35 cellular contexts compared by ENCODE assay signal in the genomic region with DNA sequence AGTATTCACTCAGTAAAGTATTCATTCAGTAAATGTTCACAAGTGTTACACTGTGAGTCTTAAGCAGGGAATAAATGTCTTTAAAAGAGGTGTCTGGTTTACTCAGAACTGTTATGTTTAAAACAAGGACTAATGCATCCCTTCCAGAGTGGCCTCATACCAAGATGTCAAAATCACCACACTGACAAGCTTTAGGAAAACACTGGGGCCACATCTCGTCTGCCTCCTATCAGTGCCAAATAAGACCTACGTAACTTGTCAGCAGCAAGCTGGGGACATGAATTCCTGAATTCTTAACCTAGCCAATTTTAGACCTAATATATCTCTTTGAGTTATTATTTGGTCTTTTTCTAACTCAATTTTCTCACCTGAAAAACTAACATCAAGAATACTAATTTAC.
"Had no signal": no experiment of that assay in that cellular context is flagged by ENCODE, and none has a peak within 500 bp of the region (broad histone marks: within the 10 kb centered on the region; RNA-seq: fewer than 3 reads in every experiment).

No MANE protein-coding gene starts in this region.

- H3K4me1 Mint-ChIP-seq: activated B cell treated with CpG ODN at 0.5 μM for 24 hours; activated CD4-positive, alpha-beta T cell treated with anti-CD3 and anti-CD28 coated beads for 36 hours; activated CD4-positive, alpha-beta T cell treated with anti-CD3 and anti-CD28 coated beads, Interleukin-2, amount 10 ng/mL, durations not matched to agents 24 days and 14 days; activated CD8-positive, alpha-beta memory T cell treated with anti-CD3 and anti-CD28 coated beads, Interleukin-2, amount 10 ng/mL, durations not matched to agents 7 days and 5 days; activated naive CD4-positive, alpha-beta T cell treated with anti-CD3 and anti-CD28 coated beads, Interleukin-2, amount 50 U/mL, for 24 hours; activated naive CD8-positive, alpha-beta T cell treated with anti-CD3 and anti-CD28 coated beads for 36 hours; activated naive CD8-positive, alpha-beta T cell treated with anti-CD3 and anti-CD28 coated beads, Interleukin-2, amount 50 U/mL, for 24 hours; brain; central memory CD8-positive, alpha-beta T cell; T-cell had no signal

- H3K27ac ChIP-seq: adrenal gland, breast epithelium, cardiac muscle cell, dorsolateral prefrontal cortex, foreskin keratinocyte, gastrocnemius medialis, WERI-Rb-1 had no signal

- H3K9me3 ChIP-seq: adrenal gland, breast epithelium, gastrocnemius medialis had no signal

- ATAC-seq: activated CD4-positive, alpha-beta T cell treated with anti-CD3 and anti-CD28 coated beads for 36 hours; activated CD8-positive, alpha-beta memory T cell treated with anti-CD3 and anti-CD28 coated beads, Interleukin-2, amount 10 ng/mL, durations not matched to agents 7 days and 5 days; activated CD8-positive, alpha-beta T cell treated with anti-CD3 and anti-CD28 coated beads, Interleukin-2, amount 10 ng/mL, durations not matched to agents 7 days and 5 days; activated naive CD8-positive, alpha-beta T cell treated with anti-CD3 and anti-CD28 coated beads, Interleukin-2, amount 50 U/mL, for 24 hours; esophagus mucosa; foreskin keratinocyte; gastrocnemius medialis; T-cell had no signal

- H3K4me1 ChIP-seq: adrenal gland, breast epithelium, foreskin keratinocyte, gastrocnemius medialis had no signal

- H3K4me3 Mint-ChIP-seq: activated B cell treated with CpG ODN at 0.5 μM for 24 hours; activated CD4-positive, alpha-beta memory T cell treated with anti-CD3 and anti-CD28 coated beads for 36 hours; activated CD4-positive, alpha-beta T cell treated with anti-CD3 and anti-CD28 coated beads for 36 hours; activated CD4-positive, alpha-beta T cell treated with anti-CD3 and anti-CD28 coated beads, Interleukin-2, amount 10 ng/mL, durations not matched to agents 24 days and 14 days; activated CD8-positive, alpha-beta memory T cell treated with anti-CD3 and anti-CD28 coated beads, Interleukin-2, amount 10 ng/mL, durations not matched to agents 7 days and 5 days; activated CD8-positive, alpha-beta T cell treated with anti-CD3 and anti-CD28 coated beads, Interleukin-2, amount 10 ng/mL, durations not matched to agents 7 days and 5 days; activated naive CD4-positive, alpha-beta T cell treated with anti-CD3 and anti-CD28 coated beads for 36 hours; activated naive CD4-positive, alpha-beta T cell treated with anti-CD3 and anti-CD28 coated beads, Interleukin-2, amount 50 U/mL, for 24 hours; activated naive CD8-positive, alpha-beta T cell treated with anti-CD3 and anti-CD28 coated beads for 36 hours; activated naive CD8-positive, alpha-beta T cell treated with anti-CD3 and anti-CD28 coated beads, Interleukin-2, amount 50 U/mL, for 24 hours; activated T-helper 1 cell treated with anti-CD3 and anti-CD28 coated beads, Interleukin-12 subunit alpha, Interleukin-12 subunit beta, Interleukin-2, Interleukin-4 antibody, amounts not matched to agents 30 ng/mL and 10 ng/mL and 1 ng/mL, durations not matched to agents 14 hours and 24 hours and 36 hours; brain; central memory CD8-positive, alpha-beta T cell; endodermal cell; T-cell; T-helper 1 cell treated with Interleukin-12 subunit alpha and Interleukin-12 subunit beta and Interleukin-4 antibody, amounts not matched to agents 30 μg/mL and 1 μg/mL, for 36 hours had no signal

- H3K9me3 Mint-ChIP-seq: activated CD4-positive, alpha-beta T cell treated with anti-CD3 and anti-CD28 coated beads, Interleukin-2, amount 10 ng/mL, durations not matched to agents 24 days and 14 days; activated naive CD4-positive, alpha-beta T cell treated with anti-CD3 and anti-CD28 coated beads for 36 hours; activated naive CD4-positive, alpha-beta T cell treated with anti-CD3 and anti-CD28 coated beads, Interleukin-2, amount 50 U/mL, for 24 hours; activated naive CD8-positive, alpha-beta T cell treated with anti-CD3 and anti-CD28 coated beads, Interleukin-2, amount 50 U/mL, for 24 hours; activated T-helper 2 cell treated with anti-CD3 and anti-CD28 coated beads, Interferon-gamma antibody, Interleukin-2, Interleukin-4, amounts not matched to agents 10 μg/mL and 5 μg/mL and 100 μg/mL, durations not matched to agents 14 hours and 24 hours and 36 hours; central memory CD8-positive, alpha-beta T cell; T-helper 1 cell treated with Interleukin-12 subunit alpha and Interleukin-12 subunit beta and Interleukin-4 antibody, amounts not matched to agents 30 μg/mL and 1 μg/mL, for 36 hours had no signal

- DNase-seq: activated B cell treated with CpG ODN at 0.5 μM for 24 hours; activated CD4-positive, alpha-beta memory T cell treated with anti-CD3 and anti-CD28 coated beads for 36 hours; activated CD4-positive, alpha-beta T cell treated with anti-CD3 and anti-CD28 coated beads for 36 hours; activated CD4-positive, alpha-beta T cell treated with anti-CD3 and anti-CD28 coated beads, Interleukin-2, amount 10 ng/mL, durations not matched to agents 24 days and 14 days; activated CD4-positive, CD25-positive, alpha-beta regulatory T cell treated with anti-CD3 and anti-CD28 coated beads, Interleukin-2, amount 50 U/mL, for 72 hours; activated CD8-positive, alpha-beta memory T cell treated with anti-CD3 and anti-CD28 coated beads, Interleukin-2, amount 10 ng/mL, durations not matched to agents 7 days and 5 days; activated CD8-positive, alpha-beta memory T cell treated with anti-CD3 and anti-CD28 coated beads, Interleukin-2, amount 50 U/mL, for 4 hours; activated CD8-positive, alpha-beta T cell treated with anti-CD3 and anti-CD28 coated beads, Interleukin-2, amount 10 ng/mL, durations not matched to agents 7 days and 5 days; activated effector memory CD4-positive, alpha-beta T cell treated with anti-CD3 and anti-CD28 coated beads, Interleukin-2, amount 50 U/mL, for 16 hours; activated naive CD4-positive, alpha-beta T cell treated with anti-CD3 and anti-CD28 coated beads for 36 hours; activated naive CD8-positive, alpha-beta T cell treated with anti-CD3 and anti-CD28 coated beads for 36 hours; activated naive CD8-positive, alpha-beta T cell treated with anti-CD3 and anti-CD28 coated beads, Interleukin-2, amount 50 U/mL, for 24 hours; activated T-cell treated with anti-CD3 and anti-CD28 coated beads, Interleukin-2, amount 50 U/mL, for 1 hour; activated T-cell treated with anti-CD3 and anti-CD28 coated beads, Interleukin-2, amount 50 U/mL, for 48 hours; adrenal gland; amygdala; aorta; dorsolateral prefrontal cortex; effector memory CD4-positive, alpha-beta T cell; endodermal cell; foreskin keratinocyte; gastrocnemius medialis; SW 1271; T-cell; T-helper 9 cell; WERI-Rb-1 had no signal

- H3K36me3 ChIP-seq: adrenal gland, breast epithelium, cardiac muscle cell had no signal

- H3K4me3 ChIP-seq: adrenal gland, breast epithelium, cardiac muscle cell, dorsolateral prefrontal cortex, gastrocnemius medialis had no signal

- H3K36me3 Mint-ChIP-seq: activated naive CD4-positive, alpha-beta T cell treated with anti-CD3 and anti-CD28 coated beads, Interleukin-2, amount 50 U/mL, for 24 hours had no signal

- H3K27ac Mint-ChIP-seq: activated B cell treated with CpG ODN at 0.5 μM for 24 hours; activated CD4-positive, alpha-beta memory T cell treated with anti-CD3 and anti-CD28 coated beads for 36 hours; activated CD4-positive, alpha-beta T cell treated with anti-CD3 and anti-CD28 coated beads for 36 hours; activated CD4-positive, alpha-beta T cell treated with anti-CD3 and anti-CD28 coated beads, Interleukin-2, amount 10 ng/mL, durations not matched to agents 24 days and 14 days; activated CD8-positive, alpha-beta memory T cell treated with anti-CD3 and anti-CD28 coated beads, Interleukin-2, amount 10 ng/mL, durations not matched to agents 7 days and 5 days; activated CD8-positive, alpha-beta T cell treated with anti-CD3 and anti-CD28 coated beads, Interleukin-2, amount 10 ng/mL, durations not matched to agents 7 days and 5 days; activated naive CD4-positive, alpha-beta T cell treated with anti-CD3 and anti-CD28 coated beads for 36 hours; activated naive CD4-positive, alpha-beta T cell treated with anti-CD3 and anti-CD28 coated beads, Interleukin-2, amount 50 U/mL, for 24 hours; activated naive CD8-positive, alpha-beta T cell treated with anti-CD3 and anti-CD28 coated beads for 36 hours; activated naive CD8-positive, alpha-beta T cell treated with anti-CD3 and anti-CD28 coated beads, Interleukin-2, amount 50 U/mL, for 24 hours; activated T-helper 1 cell treated with anti-CD3 and anti-CD28 coated beads, Interleukin-12 subunit alpha, Interleukin-12 subunit beta, Interleukin-2, Interleukin-4 antibody, amounts not matched to agents 30 ng/mL and 10 ng/mL and 1 ng/mL, durations not matched to agents 14 hours and 24 hours and 36 hours; activated T-helper 2 cell treated with anti-CD3 and anti-CD28 coated beads, Interferon-gamma antibody, Interleukin-2, Interleukin-4, amounts not matched to agents 10 μg/mL and 5 μg/mL and 100 μg/mL, durations not matched to agents 14 hours and 24 hours and 36 hours; brain; endodermal cell; T-cell; T-helper 1 cell treated with Interleukin-12 subunit alpha and Interleukin-12 subunit beta and Interleukin-4 antibody, amounts not matched to agents 30 μg/mL and 1 μg/mL, for 36 hours had no signal

- H3K27me3 Mint-ChIP-seq: activated B cell treated with CpG ODN at 0.5 μM for 24 hours; activated CD4-positive, alpha-beta memory T cell treated with anti-CD3 and anti-CD28 coated beads for 36 hours; activated CD4-positive, alpha-beta T cell treated with anti-CD3 and anti-CD28 coated beads for 36 hours; activated CD8-positive, alpha-beta memory T cell treated with anti-CD3 and anti-CD28 coated beads, Interleukin-2, amount 10 ng/mL, durations not matched to agents 7 days and 5 days; activated naive CD4-positive, alpha-beta T cell treated with anti-CD3 and anti-CD28 coated beads, Interleukin-2, amount 50 U/mL, for 24 hours; activated naive CD8-positive, alpha-beta T cell treated with anti-CD3 and anti-CD28 coated beads for 36 hours; activated naive CD8-positive, alpha-beta T cell treated with anti-CD3 and anti-CD28 coated beads, Interleukin-2, amount 50 U/mL, for 24 hours; brain; central memory CD8-positive, alpha-beta T cell; T-cell had no signal

- H3K27me3 ChIP-seq: adrenal gland, breast epithelium, foreskin keratinocyte, gastrocnemius medialis had no signal
